In the genomic region with DNA sequence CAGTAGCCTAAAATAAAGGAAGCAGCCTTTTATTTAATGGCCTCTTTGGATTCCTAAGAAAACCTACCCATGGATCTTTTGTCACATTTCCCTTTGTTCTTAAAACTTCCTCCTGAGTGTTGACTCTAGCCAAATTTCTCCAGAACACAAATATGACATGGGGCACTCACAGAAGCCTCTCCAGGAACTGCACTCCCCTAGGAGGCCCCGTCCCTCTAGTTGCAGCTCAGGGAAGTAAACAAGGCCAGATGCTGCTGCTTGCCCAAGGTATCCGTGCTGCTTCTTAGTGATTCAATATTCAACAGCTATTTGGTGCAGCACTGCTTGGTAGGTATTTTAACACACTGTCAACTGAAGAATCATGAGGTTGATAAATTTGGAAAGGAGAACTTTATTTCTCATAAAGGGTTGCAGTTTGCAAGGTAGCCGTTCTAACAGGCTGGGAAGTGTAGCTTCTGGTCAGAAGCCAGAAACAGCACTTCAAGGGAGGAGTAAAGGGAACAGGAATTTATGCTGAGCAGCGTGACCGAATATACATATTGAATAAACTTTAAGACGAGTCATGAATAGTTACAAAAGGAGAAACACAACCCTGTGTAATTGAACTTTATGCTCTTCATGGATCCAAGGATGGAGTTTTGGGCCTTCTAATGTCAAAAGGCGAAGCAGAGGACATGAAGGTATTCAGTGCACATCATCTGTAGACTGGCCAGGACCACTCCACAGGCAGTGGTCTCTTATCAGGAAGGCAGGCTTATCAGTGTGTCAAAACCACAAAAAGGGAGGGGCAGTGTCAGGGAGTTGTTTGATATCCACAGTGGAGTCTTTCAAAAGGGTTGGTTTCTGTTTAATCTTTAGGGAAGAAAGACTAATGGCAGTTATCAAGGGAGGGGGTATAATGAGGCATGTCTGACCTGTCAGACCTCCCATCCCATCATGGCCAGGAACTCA, we compare ENCODE assay signal across 15 cellular contexts.
DNase-seq lines count a peak whose midpoint lies in the region; ATAC-seq and TF ChIP-seq lines count a peak whose summit lies in the region.
"Had no signal": no experiment of that assay in that cellular context is flagged by ENCODE, and none has a peak within 500 bp of the region (broad histone marks: within the 10 kb centered on the region; RNA-seq: fewer than 3 reads in every experiment).

No MANE protein-coding gene starts in this region.

- H3K4me3 ChIP-seq in Caco-2 (ENCODE audit: low read depth, low read length) (no peak overlapping the region), HEK293 (ENCODE audit: low read depth, low read length) (no peak overlapping the region)
- H3K4me3 ChIP-seq: gastroesophageal sphincter, neural progenitor cell, smooth muscle cell had no signal

- H3K27me3 ChIP-seq in Caco-2 (replicated peaks; ENCODE audit: control insufficient read depth, insufficient read depth, low read length): no peaks in the 10 kb centered on the region
- H3K27me3 ChIP-seq: gastroesophageal sphincter, neural progenitor cell had no signal

- ATAC-seq in left colon (peak; percentile 42), GM18909 (IDR thresholded peaks at IDR 0.05; ENCODE audit: poor library complexity, unreplicated experiment) (no peak), HG03025 (IDR thresholded peaks at IDR 0.05; ENCODE audit: low FRiP score, unreplicated experiment) (no peak)
- ATAC-seq: gastroesophageal sphincter had no signal

- no peaks in the 10 kb centered on the region for H3K9me3 Mint-ChIP-seq in Caco-2 (ENCODE audit: unreplicated experiment)

- POLR2A ChIA-PET in Caco-2 (lab: Charles Lee): no interaction called here
- POLR2A ChIA-PET in HEK293 (lab: Yijun Ruan, JAX): no interaction called here

- no peaks in the 10 kb centered on the region for H3K36me3 ChIP-seq in Caco-2 (ENCODE audit: control insufficient read depth, insufficient read depth, low read length)
- H3K36me3 ChIP-seq in HEK293 (ENCODE audit: control insufficient read depth in 2 of 2, insufficient read depth in 1 of 2, low read length in 2 of 2): no peaks in the 10 kb centered on the region
- H3K36me3 ChIP-seq: gastroesophageal sphincter, neural progenitor cell, WERI-Rb-1 had no signal

- DNase-seq in Caco-2 (peak in 1 of 2 experiments; percentile 48), SW480 (ENCODE audit: low spot score) (peak; percentile 21), left colon (no peak), occipital lobe (lab: John Stamatoyannopoulos, UW) (no peak)
- no peak for DNase-seq in activated CD4-positive, alpha-beta T cell treated with anti-CD3 and anti-CD28 coated beads, Interleukin-2, amount 50 U/mL, for 48 hours
- DNase-seq: dermis blood vessel endothelial cell, kidney glomerular epithelial cell, NCI-H1930, WERI-Rb-1 had no signal

- CTCF ChIA-PET in Caco-2 (lab: Charles Lee): no interaction called here
- CTCF ChIA-PET in HEK293 (lab: Yijun Ruan, JAX): interaction anchor here (1.7 kb wide), 1 partner anchor 18 kb away, joined by 3 read pairs; no protein-coding TSS in a partner anchor

- no TSS peak for BruUV-seq in Caco-2 (replicated peaks; lab: Mats Ljungman, UMichigan)

- H3K4me3 Mint-ChIP-seq in Caco-2 (ENCODE audit: unreplicated experiment): peak overlapping the region; percentile 10
- H3K4me3 Mint-ChIP-seq: neural progenitor cell had no signal

- peaks cover 6% of the 10 kb centered on the region for H3K36me3 Mint-ChIP-seq in Caco-2 (ENCODE audit: insufficient read depth, unreplicated experiment)

- peak overlapping the region; percentile 19; the same call in 1 of the 2 replicates for H3K27ac ChIP-seq in HEK293 (ENCODE audit: extremely low read depth, low read depth, low read length)
- H3K27ac ChIP-seq: gastroesophageal sphincter, neural progenitor cell, WERI-Rb-1 had no signal

- intact Hi-C loops in Caco-2 (cut with micrococcal nuclease; ENCODE audit: unreplicated experiment): loop anchor here (5.0 kb wide), 1 partner anchor 209 kb away; no protein-coding TSS in a partner anchor
- intact Hi-C loops in left colon (cut with DNase I, micrococcal nuclease): no loop called here

- H3K27ac Mint-ChIP-seq in Caco-2 (ENCODE audit: unreplicated experiment): peak overlapping the region; percentile 50
- H3K27ac Mint-ChIP-seq: neural progenitor cell had no signal

- H3K4me1 Mint-ChIP-seq in Caco-2 (ENCODE audit: low read depth, unreplicated experiment): peaks cover 36% of the 10 kb centered on the region

- TF ChIP-seq CTCF in Caco-2 (IDR thresholded peaks at IDR 0.05; ENCODE audit: insufficient read depth in 1 of 2, low read depth in 1 of 2, low read length in 1 of 2, severe bottlenecking in 1 of 2, unreplicated experiment in 1 of 2): no peak
- TF ChIP-seq CTCF in HEK293 (tag by site-specific recombination; IDR thresholded peaks at IDR 0.05): no peak

- no peaks in the 10 kb centered on the region for H3K27me3 Mint-ChIP-seq in Caco-2 (ENCODE audit: insufficient read depth, unreplicated experiment)

- peaks cover 8% of the 10 kb centered on the region; the same call in 1 of the 2 replicates for H3K9me3 ChIP-seq in Caco-2
- no peaks in the 10 kb centered on the region for H3K9me3 ChIP-seq in HEK293 (ENCODE audit: control insufficient read depth, insufficient read depth, low read depth, low read length)
- H3K9me3 ChIP-seq: gastroesophageal sphincter had no signal

- H3K4me1 ChIP-seq in Caco-2 (peaks cover 43% of the 10 kb centered on the region), HEK293 (ENCODE audit: control insufficient read depth, insufficient read depth, low read length) (no peaks in the 10 kb centered on the region; the same call in 1 of the 2 replicates)
- H3K4me1 ChIP-seq: gastroesophageal sphincter had no signal

TF ChIP-seq in HEK293, 187 proteins besides CTCF, POLR2A, EP300 and RAD21:
- TF ChIP-seq BCL11B (tag by site-specific recombination; IDR thresholded peaks at IDR 0.05; ENCODE audit: low read depth) (no peak), ZNF391 (tag by site-specific recombination; IDR thresholded peaks at IDR 0.05; ENCODE audit: borderline replicate concordance, low read depth) (no peak), SETDB1 (IDR thresholded peaks at IDR 0.05; ENCODE audit: insufficient read length, low read length) (no peak), ZNF366 (tag by site-specific recombination; conservative IDR thresholded peaks at IDR 0.05) (no peak), ZNF433 (tag by site-specific recombination; IDR thresholded peaks at IDR 0.05; ENCODE audit: low read depth) (no peak), ZNF114 (tag by site-specific recombination; IDR thresholded peaks at IDR 0.05) (no peak), KLF1 (tag by site-specific recombination; IDR thresholded peaks at IDR 0.05) (0 out of 2 replicates have a peak, but pooled peaks have one; percentile 14), ZFHX2 (tag by site-specific recombination; conservative IDR thresholded peaks at IDR 0.05) (no peak)
- TF ChIP-seq, protein P1, sequence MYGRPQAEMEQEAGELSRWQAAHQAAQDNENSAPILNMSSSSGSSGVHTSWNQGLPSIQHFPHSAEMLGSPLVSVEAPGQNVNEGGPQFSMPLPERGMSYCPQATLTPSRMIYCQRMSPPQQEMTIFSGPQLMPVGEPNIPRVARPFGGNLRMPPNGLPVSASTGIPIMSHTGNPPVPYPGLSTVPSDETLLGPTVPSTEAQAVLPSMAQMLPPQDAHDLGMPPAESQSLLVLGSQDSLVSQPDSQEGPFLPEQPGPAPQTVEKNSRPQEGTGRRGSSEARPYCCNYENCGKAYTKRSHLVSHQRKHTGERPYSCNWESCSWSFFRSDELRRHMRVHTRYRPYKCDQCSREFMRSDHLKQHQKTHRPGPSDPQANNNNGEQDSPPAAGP (tag by site-specific recombination; IDR thresholded peaks at IDR 0.05): peak; percentile 49; the same call in 1 of the 2 replicates
TF ChIP-seq in HEK293: peak in this region for 2.
